In the genomic region with DNA sequence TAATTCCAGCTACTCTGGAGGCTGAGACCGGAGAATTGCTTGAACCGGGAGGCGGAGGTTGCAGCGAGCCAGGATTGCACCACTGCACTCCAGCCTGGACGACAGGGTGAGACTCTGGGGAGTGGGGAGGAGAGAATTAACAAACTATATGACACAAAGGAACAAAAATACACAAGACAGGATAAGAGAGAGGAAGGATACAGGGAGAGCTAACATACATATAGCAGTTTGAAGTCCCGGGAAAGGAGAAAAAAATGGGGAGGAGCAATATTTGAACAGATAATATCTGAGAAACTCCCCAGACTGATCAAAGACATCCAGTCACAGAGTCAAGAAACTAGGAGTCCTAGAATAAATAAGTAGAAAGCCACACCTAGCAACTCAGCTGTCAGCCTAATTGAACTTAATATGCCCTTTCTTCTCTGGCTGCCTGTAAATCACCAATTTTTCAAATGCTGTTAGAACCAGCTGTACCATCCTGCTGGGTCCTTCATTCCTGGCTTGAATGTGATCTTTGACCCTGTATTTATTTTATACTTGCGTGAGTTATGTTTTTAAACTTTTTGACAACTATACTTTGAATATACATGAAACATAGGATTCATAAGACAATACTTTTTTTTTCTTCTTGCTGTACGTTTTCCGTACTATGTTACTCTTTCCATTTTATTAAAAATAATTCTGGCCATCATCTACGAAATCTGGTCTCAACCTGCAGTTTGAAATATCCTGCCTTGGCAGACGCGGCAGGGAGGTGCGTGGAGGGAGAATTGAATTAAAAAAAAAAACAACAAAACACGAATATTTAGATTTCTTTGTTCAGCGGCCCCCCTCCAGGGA, we compare ENCODE assay signal across 1 cellular context.
TF ChIP-seq lines count a peak whose summit lies in the region.

No MANE protein-coding gene starts in this region.

TF ChIP-seq in GM12878, 131 proteins besides CTCF, POLR2A, EP300 and RAD21:
- no peak for TF ChIP-seq TAF1 (IDR thresholded peaks at IDR 0.05; ENCODE audit: borderline replicate concordance, low read depth, low read length)
- no peak for TF ChIP-seq ZNF207 (IDR thresholded peaks at IDR 0.05; ENCODE audit: borderline replicate concordance)
- TF ChIP-seq ZSCAN29 (IDR thresholded peaks at IDR 0.05), result no peak
- TF ChIP-seq KDM1A (IDR thresholded peaks at IDR 0.05; ENCODE audit: borderline replicate concordance), result no peak
TF ChIP-seq in GM12878: peak in this region for 0.
